In the genomic region with DNA sequence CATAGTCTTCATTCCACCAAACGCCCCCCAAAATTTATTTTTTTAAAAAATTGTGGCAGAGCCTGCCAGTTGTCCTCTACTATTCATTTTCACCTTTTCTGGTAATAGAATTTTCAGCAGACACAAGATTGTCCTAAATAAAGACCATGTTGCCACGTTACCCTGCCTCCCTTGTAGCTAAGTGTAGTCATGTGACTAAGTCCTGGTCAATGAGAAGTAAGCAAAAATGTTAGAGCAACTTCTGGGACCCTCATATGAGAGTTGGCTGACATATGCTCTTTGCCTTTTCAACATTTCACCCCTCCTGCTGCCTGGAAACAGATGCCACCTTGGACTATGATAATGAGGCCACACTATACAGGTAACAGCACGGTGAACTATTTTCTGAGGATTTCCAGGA, we compare ENCODE assay signal across 1 cellular context.
TF ChIP-seq lines count a peak whose summit lies in the region.

No MANE protein-coding gene starts in this region.

TF ChIP-seq in IMR-90, 13 proteins besides CTCF, POLR2A, EP300 and RAD21 (continued from another document):
- TF ChIP-seq, protein P1, sequence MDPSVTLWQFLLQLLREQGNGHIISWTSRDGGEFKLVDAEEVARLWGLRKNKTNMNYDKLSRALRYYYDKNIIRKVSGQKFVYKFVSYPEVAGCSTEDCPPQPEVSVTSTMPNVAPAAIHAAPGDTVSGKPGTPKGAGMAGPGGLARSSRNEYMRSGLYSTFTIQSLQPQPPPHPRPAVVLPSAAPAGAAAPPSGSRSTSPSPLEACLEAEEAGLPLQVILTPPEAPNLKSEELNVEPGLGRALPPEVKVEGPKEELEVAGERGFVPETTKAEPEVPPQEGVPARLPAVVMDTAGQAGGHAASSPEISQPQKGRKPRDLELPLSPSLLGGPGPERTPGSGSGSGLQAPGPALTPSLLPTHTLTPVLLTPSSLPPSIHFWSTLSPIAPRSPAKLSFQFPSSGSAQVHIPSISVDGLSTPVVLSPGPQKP (IDR thresholded peaks at IDR 0.05; ENCODE audit: borderline replicate concordance, low read depth, low read length), result no peak
- no peak for TF ChIP-seq MAZ (IDR thresholded peaks at IDR 0.05; ENCODE audit: borderline replicate concordance, low read depth, low read length)
TF ChIP-seq in IMR-90: peak in this region for 0.
